In genomic region chr3:5278666-5279065, GRCh38 we compare ENCODE assay signal across 24 cellular contexts.
"Had no signal": no experiment of that assay in that cellular context is flagged by ENCODE, and none has a peak within 500 bp of the region (broad histone marks: within the 10 kb centered on the region; RNA-seq: fewer than 3 reads in every experiment).

No MANE protein-coding gene starts in this region.

- H3K27me3 ChIP-seq: gastroesophageal sphincter, pancreas, right lobe of liver, suprapubic skin, thyroid gland, upper lobe of right lung had no signal

- H3K9me3 ChIP-seq: pancreas, prostate gland, right lobe of liver, suprapubic skin, thyroid gland, upper lobe of right lung had no signal

- ATAC-seq: esophagus mucosa; gastroesophageal sphincter; left colon; left ventricle myocardium superior; pancreas; right lobe of liver; stimulated activated effector memory CD8-positive, alpha-beta T cell treated with anti-CD3 and anti-CD28 coated beads, Interleukin-12 subunit alpha, Interleukin-12 subunit beta, amount 100 ng/mL, for 72 hours; stimulated activated naive CD8-positive, alpha-beta T cell treated with anti-CD3 and anti-CD28 coated beads, Interleukin-15, Interleukin-2, amounts not matched to agents 100 U/mL and 50 U/mL, for 24 hours; upper lobe of right lung had no signal

- H3K4me1 Mint-ChIP-seq: naive B cell; nephron; stimulated activated effector memory CD8-positive, alpha-beta T cell treated with anti-CD3 and anti-CD28 coated beads, Interleukin-12 subunit alpha, Interleukin-12 subunit beta, amount 100 ng/mL, for 72 hours had no signal

- H3K4me1 ChIP-seq: gastroesophageal sphincter, pancreas, prostate gland, right lobe of liver, suprapubic skin, thyroid gland, upper lobe of right lung had no signal

- DNase-seq: effector memory CD4-positive, alpha-beta T cell; foreskin fibroblast; glutamatergic neuron; islet precursor cell; left colon; left ventricle myocardium superior; mesendoderm; naive B cell; occipital lobe; pancreas; retina; right lobe of liver; stimulated activated CD4-positive, alpha-beta T cell treated with anti-CD3 and anti-CD28 coated beads, Interleukin-4, amount 100 ng/mL, for 1 hour; stimulated activated CD8-positive, alpha-beta memory T cell treated with anti-CD3 and anti-CD28 coated beads, Interleukin-4, amount 100 ng/mL, for 48 hours; stimulated activated naive CD8-positive, alpha-beta T cell treated with anti-CD3 and anti-CD28 coated beads, Interleukin-15, Interleukin-2, amounts not matched to agents 100 U/mL and 50 U/mL, for 24 hours; thyroid gland; upper lobe of right lung had no signal

- H3K27me3 Mint-ChIP-seq: naive B cell had no signal

- H3K27ac Mint-ChIP-seq: naive B cell; nephron; stimulated activated effector memory CD8-positive, alpha-beta T cell treated with anti-CD3 and anti-CD28 coated beads, Interleukin-12 subunit alpha, Interleukin-12 subunit beta, amount 100 ng/mL, for 72 hours had no signal

- H3K4me3 ChIP-seq: gastroesophageal sphincter, lung, pancreas, prostate gland, right lobe of liver, suprapubic skin, thyroid gland, upper lobe of right lung had no signal

- H3K4me3 Mint-ChIP-seq: naive B cell; nephron; stimulated activated effector memory CD8-positive, alpha-beta T cell treated with anti-CD3 and anti-CD28 coated beads, Interleukin-12 subunit alpha, Interleukin-12 subunit beta, amount 100 ng/mL, for 72 hours had no signal

- H3K27ac ChIP-seq: gastroesophageal sphincter, pancreas, prostate gland, right lobe of liver, suprapubic skin, thyroid gland, upper lobe of right lung had no signal

- H3K36me3 ChIP-seq: gastroesophageal sphincter, pancreas, prostate gland, right lobe of liver, suprapubic skin, thyroid gland, upper lobe of right lung had no signal

- H3K36me3 Mint-ChIP-seq: stimulated activated effector memory CD8-positive, alpha-beta T cell treated with anti-CD3 and anti-CD28 coated beads, Interleukin-12 subunit alpha, Interleukin-12 subunit beta, amount 100 ng/mL, for 72 hours had no signal
